Comparison of ENCODE assay signal across 21 cellular contexts in the genomic region with DNA sequence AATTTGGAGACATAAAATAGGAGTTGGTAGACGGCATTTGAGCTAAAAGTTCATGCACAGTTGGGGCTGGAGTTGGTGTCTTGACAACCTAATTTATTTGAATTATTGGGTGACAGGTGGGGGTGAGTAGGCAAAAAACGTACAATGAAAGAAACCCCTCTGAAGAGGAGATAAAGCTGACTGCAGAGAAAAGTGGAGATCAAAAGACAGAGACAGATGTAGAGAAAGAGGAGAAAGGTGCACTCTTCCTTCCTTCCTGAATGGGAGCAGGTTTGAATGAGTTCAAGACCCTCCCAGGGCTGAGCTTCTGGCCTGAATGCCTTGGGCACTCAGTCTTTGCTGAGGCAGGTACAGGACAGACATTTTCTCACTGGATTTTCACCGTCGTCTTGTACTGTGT.
"Had no signal": no experiment of that assay in that cellular context is flagged by ENCODE, and none has a peak within 500 bp of the region (broad histone marks: within the 10 kb centered on the region; RNA-seq: fewer than 3 reads in every experiment).

No MANE protein-coding gene starts in this region.

- H3K27me3 ChIP-seq: MG63 had no signal

- H3K9me3 ChIP-seq: MG63, SK-N-SH had no signal

- H3K4me3 ChIP-seq: K562, MG63 had no signal

- H3K9ac ChIP-seq: KMS-11, SK-N-SH had no signal

- H3K36me3 ChIP-seq: MG63 had no signal

- H3K27ac ChIP-seq: KMS-11, RWPE1 had no signal

- H3K4me2 ChIP-seq: KMS-11, SK-N-SH had no signal

- DNase-seq: IMR-90; MG63; NCI-H1092; NCI-H1105 treated with DMSO at 0.1 percent for 48 hours; NCI-H1417 treated with DMSO at 0.1 percent for 48 hours; NCI-H146; NCI-H1694 treated with DMSO at 0.1 percent for 48 hours; NCI-H1930; NCI-H2081; NCI-H2107; NCI-H2227 treated with DMSO at 0.1 percent for 48 hours; NCI-H524; NCI-H526 treated with DMSO at 0.1 percent for 48 hours; NCI-H748 treated with DMSO at 0.1 percent for 48 hours; NK-92 treated with Interleukin-12 subunit alpha and Interleukin-12 subunit beta, amount 100 ng/mL, for 24 hours; PC-3; SHP77; SK-N-SH had no signal
